In genomic region chr1:89274431-89274857, GRCh38 we compare ENCODE assay signal across 8 cellular contexts. TPM values are rescaled to one million over a fixed set of nuclear protein-coding genes. Genes with fewer than 3 reads are reported as not detected.
DNase-seq lines count a peak whose midpoint lies in the region; ATAC-seq, FAIRE-seq and TF ChIP-seq lines count a peak whose summit lies in the region.

No MANE protein-coding gene starts in this region.

- peak in 1 of 2 donors; percentile 37 for TF ChIP-seq RAD21 in liver (IDR thresholded peaks at IDR 0.05)
- TF ChIP-seq RAD21 in HepG2 (CRISPR knock-in tag; IDR thresholded peaks at IDR 0.05), result no peak

- CTCF ChIA-PET in HepG2 (lab: Yijun Ruan, JAX; ENCODE audit: low intra/inter-chr PET ratio, low total read pairs), result no interaction called here

- DNase-seq in HepG2 (ENCODE audit: low spot score), result no peak
- peak; percentile 26 for DNase-seq in kidney glomerular epithelial cell (lab: John Stamatoyannopoulos, UW)
- no peak for DNase-seq in GM19240 (ENCODE audit: insufficient read length, low spot score)
- DNase-seq in A172 (ENCODE audit: low spot score), result no peak

- no peak overlapping the region for H3K9ac ChIP-seq in liver (ENCODE audit: low read depth in 1 of 2, low read length in 2 of 2)
- no peak overlapping the region for H3K9ac ChIP-seq in HepG2 (ENCODE audit: insufficient read depth, low read depth, low read length)

- POLR2A ChIA-PET in HepG2 (lab: Yijun Ruan, JAX), result no interaction called here

- H3K27ac Mint-ChIP-seq in activated naive CD8-positive, alpha-beta T cell, result peak overlapping the region; percentile 95

- H3K36me3 ChIP-seq in liver (ENCODE audit: control insufficient read depth in 4 of 4, insufficient read depth in 3 of 4, low read depth in 1 of 4, low read length in 3 of 4) (no peaks in the 10 kb centered on the region), HepG2 (replicated peaks in 1 of 2; ENCODE audit: control insufficient read depth in 1 of 2, insufficient read depth in 2 of 2, low read length in 2 of 2) (no peaks in the 10 kb centered on the region), urinary bladder (ENCODE audit: insufficient read depth) (no peaks in the 10 kb centered on the region)

- TF ChIP-seq CTCF in liver (IDR thresholded peaks at IDR 0.05; ENCODE audit: low read depth, low read length, missing input control) (no peak), HepG2 (CRISPR knock-in tag; IDR thresholded peaks at IDR 0.05) (no peak)

- no TSS peak for BruUV-seq in HepG2 (replicated peaks; lab: Mats Ljungman, UMichigan)

- H3K4me3 ChIP-seq in liver (ENCODE audit: low read depth in 1 of 3, low read length in 3 of 3) (no peak overlapping the region), HepG2 (replicated peaks in 1 of 3; ENCODE audit: insufficient read depth in 1 of 3, low read depth in 2 of 3, low read length in 3 of 3) (no peak overlapping the region), urinary bladder (ENCODE audit: low read depth, low read length) (no peak overlapping the region)

- FAIRE-seq in HepG2 (lab: Jason Lieb, UNC), result no peak

- 19% methylated on average over 2 of the region's 2 CpGs for WGBS in liver
- WGBS in HepG2 (ENCODE audit: low lambda C conversion rate), result 14% methylated on average over 2 of the region's 2 CpGs
- 30% methylated on average over 2 of the region's 2 CpGs for WGBS in urinary bladder

- intact Hi-C loops in HepG2 (cut with micrococcal nuclease; ENCODE audit: unreplicated experiment), result no loop called here

- in situ Hi-C loops in HepG2 (cut with HindIII; ENCODE audit: extremely low pct_ligation_motif_present, low pct_unique_long_range_greater_than_20kb), result no loop called here

- H3K4me1 ChIP-seq in liver (ENCODE audit: control insufficient read depth in 4 of 4, insufficient read depth in 4 of 4, low read length in 3 of 4) (no peaks in the 10 kb centered on the region), HepG2 (ENCODE audit: insufficient read depth, low read length) (no peaks in the 10 kb centered on the region), urinary bladder (ENCODE audit: insufficient read depth) (no peaks in the 10 kb centered on the region)

- no peaks in the 10 kb centered on the region for H3K27me3 ChIP-seq in liver (ENCODE audit: control insufficient read depth in 4 of 4, insufficient read depth in 4 of 4, low read length in 3 of 4)
- no peaks in the 10 kb centered on the region for H3K27me3 ChIP-seq in HepG2 (ENCODE audit: control insufficient read depth in 1 of 2, insufficient read depth in 2 of 2, low read length in 2 of 2)

- H3K27ac ChIP-seq in liver (ENCODE audit: low read depth in 1 of 2, low read length in 2 of 2) (peak overlapping the region in 1 of 2 donors; percentile 23), HepG2 (ENCODE audit: extremely low read length, insufficient read depth, low read length) (no peak overlapping the region), urinary bladder (ENCODE audit: low read depth) (peak overlapping the region; percentile 23)

- peaks cover 3% of the 10 kb centered on the region for H3K9me3 Mint-ChIP-seq in activated naive CD8-positive, alpha-beta T cell (ENCODE audit: low read depth)

- peaks cover 16% of the 10 kb centered on the region for H3K36me3 Mint-ChIP-seq in activated naive CD8-positive, alpha-beta T cell

- no peaks in the 10 kb centered on the region for H3K79me2 ChIP-seq in HepG2 (ENCODE audit: insufficient read depth, low read length)

- ATAC-seq in HepG2 (no peak), GM21723 (IDR thresholded peaks at IDR 0.05; ENCODE audit: unreplicated experiment) (no peak)

- H3K9me3 ChIP-seq in liver (ENCODE audit: control insufficient read depth in 4 of 4, low read length in 3 of 4), result no peaks in the 10 kb centered on the region
- no peaks in the 10 kb centered on the region for H3K9me3 ChIP-seq in HepG2 (ENCODE audit: low read length)

- H3K4me1 Mint-ChIP-seq in activated naive CD8-positive, alpha-beta T cell (ENCODE audit: low read depth), result peaks cover 83% of the 10 kb centered on the region

- no peak for TF ChIP-seq EP300 in HepG2 (IDR thresholded peaks at IDR 0.05; ENCODE audit: low read depth in 2 of 2, low read length in 2 of 2)
- no peak for TF ChIP-seq EP300 in HepG2 (CRISPR knock-in tag; IDR thresholded peaks at IDR 0.05; ENCODE audit: borderline replicate concordance)

- no peak overlapping the region for H3K4me2 ChIP-seq in HepG2 (ENCODE audit: low read depth, low read length)

- no peaks in the 10 kb centered on the region for H3K27me3 Mint-ChIP-seq in activated naive CD8-positive, alpha-beta T cell

- H2AFZ ChIP-seq in HepG2 (ENCODE audit: low read length), result no peak overlapping the region

- no peaks in the 10 kb centered on the region for H4K20me1 ChIP-seq in HepG2 (ENCODE audit: insufficient read depth, low read length)

- H3K4me3 Mint-ChIP-seq in activated naive CD8-positive, alpha-beta T cell, result peak overlapping the region; percentile 89

- no peak for TF ChIP-seq POLR2A in HepG2 (IDR thresholded peaks at IDR 0.05; ENCODE audit: insufficient read depth in 1 of 2, low read depth in 2 of 2, low read length in 2 of 2)

TF ChIP-seq in liver, 16 proteins besides CTCF, POLR2A, EP300 and RAD21 (continues in another document):
- no peak for TF ChIP-seq MAX (IDR thresholded peaks at IDR 0.05)
- no peak for TF ChIP-seq FOXA2 (IDR thresholded peaks at IDR 0.05)
- TF ChIP-seq SP1 (IDR thresholded peaks at IDR 0.05), result no peak
- TF ChIP-seq ATF3 (IDR thresholded peaks at IDR 0.05), result no peak
- TF ChIP-seq EGR1 (IDR thresholded peaks at IDR 0.05; ENCODE audit: low read depth in 2 of 2), result no peak
- peak in 1 of 2 donors; percentile 34 for TF ChIP-seq HNF4A (conservative IDR thresholded peaks at IDR 0.05)

TF ChIP-seq in HepG2, 621 proteins besides CTCF, POLR2A, EP300 and RAD21:
- TF ChIP-seq TCF12 (IDR thresholded peaks at IDR 0.05), result no peak
- TF ChIP-seq TCF12 (CRISPR knock-in tag; IDR thresholded peaks at IDR 0.05), result no peak
- no peak for TF ChIP-seq SIN3A (IDR thresholded peaks at IDR 0.05; ENCODE audit: borderline replicate concordance, low read depth, low read length)
- no peak for TF ChIP-seq MTERF4 (CRISPR knock-in tag; IDR thresholded peaks at IDR 0.05)
- TF ChIP-seq ZNF160 (CRISPR knock-in tag; IDR thresholded peaks at IDR 0.05), result no peak

RNA-seq across cellular contexts. Expression of gene GBP5, which starts 1.8 kb away (rescaled TPM):
- total RNA-seq in liver, result 1 to 10 TPM; 1.9 to 3.8 TPM
- 1 to 10 TPM in 1 of 2 donors, under 1 TPM in 1; 0.78 to 1.5 TPM for polyA plus RNA-seq in liver
- total RNA-seq in HepG2 (2016; rRNA removed; fragmentation: Illumina TruSeq; extraction: Trizol), result not detected in 2 replicates
- not detected in 2 replicates for total RNA-seq in HepG2 (2016; cell fraction: cytosol; rRNA removed; fragmentation: Illumina TruSeq; extraction: Trizol; ENCODE audit: low read depth)
- total RNA-seq in HepG2 (2016; cell fraction: insoluble cytoplasmic fraction; rRNA removed; fragmentation: Illumina TruSeq; extraction: Trizol), result not detected in 2 replicates
- total RNA-seq in HepG2 (2016; cell fraction: membrane; rRNA removed; fragmentation: Illumina TruSeq; extraction: Trizol), result not detected in 2 replicates
- total RNA-seq in HepG2 (2016; cell fraction: nucleus; rRNA removed; fragmentation: Illumina TruSeq; extraction: Trizol), result not detected in 2 replicates
- polyA plus RNA-seq in HepG2 (2011; rRNA removed), result 0.01 TPM in 1 of 2 replicates, not detected in the other
- polyA plus RNA-seq in HepG2 (2011; cell fraction: cytosol; rRNA removed), result not detected in 2 replicates
- not detected in 2 replicates for polyA plus RNA-seq in HepG2 (2011; cell fraction: nucleus; rRNA removed)
- polyA plus RNA-seq in HepG2 (2012), result not detected in 2 replicates
- polyA plus RNA-seq in HepG2 (2016; cell fraction: cytosol; fragmentation: Illumina TruSeq; extraction: Trizol; ENCODE audit: low read depth), result not detected in 2 replicates
- not detected in 2 replicates for polyA plus RNA-seq in HepG2 (2016; cell fraction: insoluble cytoplasmic fraction; fragmentation: Illumina TruSeq; extraction: Trizol; ENCODE audit: low read depth)
- polyA plus RNA-seq in HepG2 (2016; cell fraction: membrane; fragmentation: Illumina TruSeq; extraction: Trizol; ENCODE audit: low read depth), result not detected in 2 replicates
- not detected in 2 replicates for polyA plus RNA-seq in HepG2 (2016; cell fraction: nucleus; fragmentation: Illumina TruSeq; extraction: Trizol; ENCODE audit: insufficient read depth, low read depth)
- 0.33 TPM in 1 of 2 replicates, not detected in the other for polyA minus RNA-seq in HepG2 (2011; rRNA and poly(A)+ RNA removed; ENCODE audit: low replicate concordance)
- not detected in 2 replicates for polyA minus RNA-seq in HepG2 (2011; cell fraction: cytosol; rRNA and poly(A)+ RNA removed)
- not detected in 2 replicates for polyA minus RNA-seq in HepG2 (2011; cell fraction: nucleus; rRNA and poly(A)+ RNA removed)
- total RNA-seq in urinary bladder, result 0.95 TPM
- 1.5 TPM for polyA plus RNA-seq in urinary bladder
- 0.07 TPM in 1 of 2 replicates, not detected in the other for total RNA-seq in A172 (2014; rRNA removed; shearing (Covaris generic))
